1 cellular context compared by ENCODE assay signal in the genomic region with DNA sequence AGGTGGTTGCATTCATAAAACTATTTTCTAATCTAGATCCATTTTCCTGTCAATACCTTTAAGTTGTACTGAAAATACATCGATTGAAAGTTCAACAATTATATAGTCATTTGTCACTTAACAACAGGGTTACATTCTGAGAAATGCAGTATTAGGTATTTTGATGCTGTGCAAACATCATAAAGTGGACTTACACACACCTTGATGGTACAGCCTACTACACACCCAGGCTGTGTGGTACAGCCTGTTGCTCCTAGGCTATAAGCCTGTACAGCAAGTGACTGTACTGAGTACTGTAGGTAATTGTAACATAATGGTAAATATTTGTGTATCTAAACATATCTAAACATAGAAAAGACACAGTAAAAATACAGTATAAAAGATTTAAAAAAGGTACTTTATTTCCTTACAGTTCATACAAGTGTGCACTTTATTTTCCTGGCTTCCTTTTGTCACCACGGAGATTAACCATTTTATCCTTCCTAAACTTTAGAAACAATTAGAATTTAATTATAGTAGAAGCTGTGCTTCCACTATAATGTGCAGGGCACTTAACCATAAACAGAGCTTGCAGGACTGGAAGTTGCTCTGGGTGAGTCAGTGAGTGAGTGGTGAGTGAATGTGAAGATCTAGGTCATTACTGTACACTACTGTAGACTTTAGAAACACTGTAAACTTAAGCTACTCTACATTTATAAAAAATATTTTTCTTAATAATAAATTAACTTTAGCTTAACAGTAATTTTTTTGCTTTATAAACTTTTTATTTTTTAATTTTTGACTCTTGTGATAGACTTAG.
TF ChIP-seq lines count a peak whose summit lies in the region.

No MANE protein-coding gene starts in this region.

TF ChIP-seq in K562, 482 proteins besides CTCF, POLR2A, EP300 and RAD21:
- TF ChIP-seq PRDM10 (IDR thresholded peaks at IDR 0.05; ENCODE audit: partially characterized antibody) (peak; percentile 81), ZZZ3 (IDR thresholded peaks at IDR 0.05) (no peak)
